ENCODE assay signal across 13 cellular contexts in the genomic region with DNA sequence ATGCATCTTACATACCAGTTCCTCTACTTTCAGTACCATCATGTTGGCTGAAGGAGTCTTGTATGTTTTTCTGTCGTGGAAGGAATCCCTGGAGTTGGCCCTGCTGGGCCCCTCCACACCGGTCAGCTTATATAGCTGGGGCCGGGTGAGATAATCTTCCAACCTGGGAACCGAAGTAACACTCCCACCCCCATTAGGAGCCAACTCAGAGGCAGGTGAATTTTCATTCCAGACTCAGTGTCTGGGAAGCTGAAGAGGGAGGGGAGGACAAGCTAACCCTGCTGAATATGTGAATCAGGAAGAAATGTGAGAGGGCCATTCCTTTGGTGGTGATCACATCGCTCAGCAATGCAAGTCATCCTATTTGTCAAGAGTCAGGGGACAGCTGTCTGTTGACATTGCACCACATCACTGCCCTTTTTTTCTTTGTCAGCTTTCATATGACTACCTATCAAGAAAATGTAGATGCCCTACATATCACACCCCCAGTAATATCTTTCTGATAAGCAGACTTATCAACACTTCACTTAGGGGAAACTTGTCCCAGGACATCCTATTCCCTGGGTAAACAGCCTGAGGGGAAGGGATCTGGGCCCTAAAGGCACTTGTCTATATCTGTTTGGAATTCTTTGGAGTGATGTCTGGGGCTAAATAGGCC. TPM values are rescaled to one million over a fixed set of nuclear protein-coding genes. Genes with fewer than 3 reads are reported as not detected.
DNase-seq lines count a peak whose midpoint lies in the region; ATAC-seq, FAIRE-seq and TF ChIP-seq lines count a peak whose summit lies in the region.
"Had no signal": no experiment of that assay in that cellular context is flagged by ENCODE, and none has a peak within 500 bp of the region (broad histone marks: within the 10 kb centered on the region; RNA-seq: fewer than 3 reads in every experiment).

ANKRD1 (minus strand) TSS at position 102 of the 658 bp plus-strand sequence; CDS start at position 42, 60 bp downstream.

- H3K9me3 ChIP-seq in HUES6 (ENCODE audit: control insufficient read depth, insufficient read depth, low read depth, low read length): no peaks in the 10 kb centered on the region
- H3K9me3 ChIP-seq: adrenal gland, stomach had no signal

- peaks cover 10% of the 10 kb centered on the region for H3K4me1 Mint-ChIP-seq in endothelial cell (ENCODE audit: unreplicated experiment)
- H3K4me1 Mint-ChIP-seq: neural crest cell had no signal

- no peak for TF ChIP-seq CTCF in AG04449 (IDR thresholded peaks at IDR 0.05; ENCODE audit: insufficient read depth, low read length, missing control alignments)
- TF ChIP-seq CTCF in GM20000 (IDR thresholded peaks at IDR 0.05; ENCODE audit: extremely low read depth, missing control alignments): no peak
- no peak for TF ChIP-seq CTCF in endothelial cell (IDR thresholded peaks at IDR 0.05; ENCODE audit: unreplicated experiment)

- peak within 1 kb of the TSS; percentile 74 for H3K9ac ChIP-seq in HUES6 (ENCODE audit: low read length)

- no peak within 1 kb of the TSS for H3K27ac Mint-ChIP-seq in endothelial cell (ENCODE audit: unreplicated experiment)
- H3K27ac Mint-ChIP-seq: T-helper 1 cell treated with Interleukin-12 subunit alpha and Interleukin-12 subunit beta and Interleukin-4 antibody, amounts not matched to agents 30 μg/mL and 1 μg/mL, for 36 hours had no signal

- no peaks in the 10 kb centered on the region for H3K9me3 Mint-ChIP-seq in endothelial cell (ENCODE audit: unreplicated experiment)
- H3K9me3 Mint-ChIP-seq: neural crest cell; T-helper 1 cell treated with Interleukin-12 subunit alpha and Interleukin-12 subunit beta and Interleukin-4 antibody, amounts not matched to agents 30 μg/mL and 1 μg/mL, for 36 hours had no signal

- peak; percentile 82 for DNase-seq in AG04449 (ENCODE audit: low read depth, low spot score)
- peak; percentile 86 for DNase-seq in dedifferentiated amniotic fluid mesenchymal stem cell (ENCODE audit: extremely low spot score)
- DNase-seq in kidney tubule cell (ENCODE audit: low spot score): peak; percentile 100
- no peak for DNase-seq in GM12892 (ENCODE audit: insufficient read length)
- no peak for DNase-seq in GM20000 (ENCODE audit: low spot score)
- DNase-seq in endothelial cell (ENCODE audit: low spot score): no peak
- DNase-seq: adrenal gland, Karpas-422, stomach had no signal

- no peak within 1 kb of the TSS; the same call in 1 of the 2 replicates for H3K27ac ChIP-seq in HUES6 (ENCODE audit: low read depth, low read length)
- H3K27ac ChIP-seq: adrenal gland, stomach had no signal

- no peaks in the 10 kb centered on the region for H3K36me3 Mint-ChIP-seq in endothelial cell (ENCODE audit: low read depth, unreplicated experiment)

- peaks cover 98% of the 10 kb centered on the region for H3K27me3 ChIP-seq in HUES6 (ENCODE audit: control insufficient read depth, insufficient read depth, low read length)

- H3K27me3 Mint-ChIP-seq in endothelial cell (ENCODE audit: unreplicated experiment): peaks cover 7% of the 10 kb centered on the region

- POLR2A ChIA-PET in AG04449 (lab: Yijun Ruan, JAX): interaction anchor here (0.5 to 2.6 kb wide), 4 partner anchors 9 to 420 kb away, joined by 3 to 22 read pairs (median 3); no protein-coding TSS in a partner anchor

- H3K36me3 ChIP-seq in HUES6 (ENCODE audit: control insufficient read depth, insufficient read depth, low read length): no peaks in the 10 kb centered on the region; the same call in 1 of the 2 replicates
- H3K36me3 ChIP-seq: adrenal gland, stomach had no signal

- TF ChIP-seq POLR2A in GM12892 (IDR thresholded peaks at IDR 0.05; ENCODE audit: low read depth, low read length): no peak

- H3K4me1 ChIP-seq in HUES6 (ENCODE audit: control insufficient read depth, insufficient read depth, low read length): peaks cover 36% of the 10 kb centered on the region
- H3K4me1 ChIP-seq: adrenal gland, stomach had no signal

- no peak within 1 kb of the TSS for H3K4me3 Mint-ChIP-seq in endothelial cell (ENCODE audit: unreplicated experiment)
- H3K4me3 Mint-ChIP-seq: neural crest cell; T-helper 1 cell treated with Interleukin-12 subunit alpha and Interleukin-12 subunit beta and Interleukin-4 antibody, amounts not matched to agents 30 μg/mL and 1 μg/mL, for 36 hours had no signal

- ATAC-seq in activated CD4-positive, CD25-positive, alpha-beta regulatory T cell treated with anti-CD3 and anti-CD28 coated beads, Interleukin-2, amount 50 U/mL, for 24 hours: no peak

- CTCF ChIA-PET in AG04449 (lab: Yijun Ruan, JAX): interaction anchor here (1.0 to 5.0 kb wide), 4 partner anchors 9 to 330 kb away, joined by 3 to 50 read pairs (median 16); no protein-coding TSS in a partner anchor

- no peak for FAIRE-seq in GM12892 (lab: Jason Lieb, UNC)

- H3K4me3 ChIP-seq in AG04449 (ENCODE audit: low read depth, low read length): no peak within 1 kb of the TSS
- peak within 1 kb of the TSS; percentile 48; the same call in 1 of the 2 replicates for H3K4me3 ChIP-seq in HUES6 (ENCODE audit: low read depth, low read length)
- H3K4me3 ChIP-seq: adrenal gland, stomach had no signal

RNA-seq across cellular contexts. Expression of gene ANKRD1, which starts in this region (rescaled TPM):
- not detected for polyA plus RNA-seq in GM12892 (2012; ENCODE audit: missing spikeins)
- 0.82 TPM for total RNA-seq in endothelial cell (ENCODE audit: unreplicated experiment)
- total RNA-seq: neural crest cell had no signal

Comparison
In these comparisons a context has a peak if more than half of its experiments do, and no peak if none do; other contexts are left out.
1. DNase-seq: peak in AG04449 (single experiment), dedifferentiated amniotic fluid mesenchymal stem cell (single experiment) and kidney tubule cell (single experiment); none in GM12892 (single experiment), GM20000 (single experiment) and endothelial cell (single experiment).